In genomic region chr4:101730291-101731117, GRCh38 we compare ENCODE assay signal across 8 cellular contexts.
DNase-seq lines count a peak whose midpoint lies in the region; ATAC-seq and TF ChIP-seq lines count a peak whose summit lies in the region.

No MANE protein-coding gene starts in this region.

- no peaks in the 10 kb centered on the region for H3K9me3 ChIP-seq in tibial artery

- TF ChIP-seq CTCF in nephron progenitor cell (IDR thresholded peaks at IDR 0.05) (peak; percentile 57), tibial artery (IDR thresholded peaks at IDR 0.05) (peak; percentile 53 to 59)

- ATAC-seq in GM19324 (IDR thresholded peaks at IDR 0.05; ENCODE audit: low FRiP score, unreplicated experiment) (peak; percentile 80), HG03354 (IDR thresholded peaks at IDR 0.05; ENCODE audit: poor library complexity, severe bottlenecking, unreplicated experiment) (peak; percentile 93)

- H3K27me3 Mint-ChIP-seq in nephron progenitor cell (ENCODE audit: low read depth, poor library complexity): no peaks in the 10 kb centered on the region

- DNase-seq in CMK (ENCODE audit: low read depth) (peak; percentile 39), NCI-H82 (lab: John Stamatoyannopoulos, UW) (peak; percentile 81), fibroblast of gingiva (ENCODE audit: low read depth) (peak; percentile 69), nephron progenitor cell (peak; percentile 51), tibial artery (peak; percentile 69 to 80)
- DNase-seq in activated CD8-positive, alpha-beta memory T cell treated with anti-CD3 and anti-CD28 coated beads, Interleukin-2, amount 50 U/mL, for 24 hours (ENCODE audit: extremely low read depth): peak; percentile 3

- no peaks in the 10 kb centered on the region for H3K27me3 ChIP-seq in tibial artery

- intact Hi-C loops in tibial artery (cut with DNase I; ENCODE audit: low total_unique reads): no loop called here

- no peaks in the 10 kb centered on the region for H3K36me3 ChIP-seq in tibial artery

- no peak overlapping the region for H3K27ac Mint-ChIP-seq in nephron progenitor cell

- no peaks in the 10 kb centered on the region for H3K4me1 ChIP-seq in tibial artery

- no peak overlapping the region for H3K27ac ChIP-seq in tibial artery

- H3K36me3 Mint-ChIP-seq in nephron progenitor cell (ENCODE audit: low read depth): no peaks in the 10 kb centered on the region

- H3K4me3 ChIP-seq in tibial artery: no peak overlapping the region

- no peaks in the 10 kb centered on the region for H3K4me1 Mint-ChIP-seq in nephron progenitor cell

- H3K9me3 Mint-ChIP-seq in nephron progenitor cell: no peaks in the 10 kb centered on the region

- no peak overlapping the region for H3K4me3 Mint-ChIP-seq in nephron progenitor cell

Comparison
In these comparisons a context has a peak if more than half of its experiments do, and no peak if none do; other contexts are left out.
1. DNase-seq: peak in every context shown above with its lines; median percentile 81 in NCI-H82; 74 in tibial artery; 69 in fibroblast of gingiva; 51 in nephron progenitor cell; 39 in CMK; 3 in activated CD8-positive, alpha-beta memory T cell treated with anti-CD3 and anti-CD28 coated beads, Interleukin-2, amount 50 U/mL, for 24 hours.